Comparison of ENCODE assay signal across 1 cellular context in the genomic region with DNA sequence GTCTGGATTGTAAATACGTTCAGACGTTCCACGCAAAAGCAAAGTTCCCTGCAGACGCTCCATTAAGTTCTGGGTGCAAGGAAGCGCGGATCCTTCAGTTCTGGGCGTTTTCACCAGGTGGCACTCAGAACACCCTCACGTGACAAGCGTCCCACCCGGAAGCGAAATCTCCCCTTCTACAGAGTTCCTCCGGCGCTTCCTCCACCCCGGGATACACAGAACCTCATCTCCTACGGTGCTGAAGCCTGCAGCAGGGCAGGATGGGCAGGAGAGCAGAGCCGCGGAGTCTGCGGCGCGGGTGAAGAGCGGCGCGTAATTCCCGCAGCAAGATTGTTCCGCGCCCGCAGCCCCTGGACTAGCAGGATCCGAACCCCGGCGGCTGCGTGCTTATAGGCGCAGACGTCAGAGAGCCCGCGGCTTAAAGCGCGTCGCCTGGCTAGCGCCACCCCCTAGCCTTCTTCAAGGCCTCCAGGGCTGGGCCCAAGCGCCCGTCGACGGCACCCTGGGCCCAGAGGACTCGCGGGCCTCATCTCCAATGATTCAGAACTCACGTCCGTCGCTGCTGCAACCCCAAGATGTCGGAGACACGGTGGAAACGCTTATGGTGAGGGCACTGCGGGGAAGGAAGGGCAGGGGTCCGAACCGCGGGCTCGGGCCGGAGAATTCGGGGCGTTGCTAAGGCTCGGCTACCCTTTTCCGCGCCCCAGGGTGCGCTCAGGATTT.
TF ChIP-seq lines count a peak whose summit lies in the region.

A gene with protein sequence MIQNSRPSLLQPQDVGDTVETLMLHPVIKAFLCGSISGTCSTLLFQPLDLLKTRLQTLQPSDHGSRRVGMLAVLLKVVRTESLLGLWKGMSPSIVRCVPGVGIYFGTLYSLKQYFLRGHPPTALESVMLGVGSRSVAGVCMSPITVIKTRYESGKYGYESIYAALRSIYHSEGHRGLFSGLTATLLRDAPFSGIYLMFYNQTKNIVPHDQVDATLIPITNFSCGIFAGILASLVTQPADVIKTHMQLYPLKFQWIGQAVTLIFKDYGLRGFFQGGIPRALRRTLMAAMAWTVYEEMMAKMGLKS (plus strand): TSS at position 181 of the 723 bp plus-strand sequence. CDS start 355 bp downstream, at position 536.

TF ChIP-seq in K562, 482 proteins besides CTCF, POLR2A, EP300 and RAD21 (continued from another document and continues in another):
- TF ChIP-seq, protein P1, sequence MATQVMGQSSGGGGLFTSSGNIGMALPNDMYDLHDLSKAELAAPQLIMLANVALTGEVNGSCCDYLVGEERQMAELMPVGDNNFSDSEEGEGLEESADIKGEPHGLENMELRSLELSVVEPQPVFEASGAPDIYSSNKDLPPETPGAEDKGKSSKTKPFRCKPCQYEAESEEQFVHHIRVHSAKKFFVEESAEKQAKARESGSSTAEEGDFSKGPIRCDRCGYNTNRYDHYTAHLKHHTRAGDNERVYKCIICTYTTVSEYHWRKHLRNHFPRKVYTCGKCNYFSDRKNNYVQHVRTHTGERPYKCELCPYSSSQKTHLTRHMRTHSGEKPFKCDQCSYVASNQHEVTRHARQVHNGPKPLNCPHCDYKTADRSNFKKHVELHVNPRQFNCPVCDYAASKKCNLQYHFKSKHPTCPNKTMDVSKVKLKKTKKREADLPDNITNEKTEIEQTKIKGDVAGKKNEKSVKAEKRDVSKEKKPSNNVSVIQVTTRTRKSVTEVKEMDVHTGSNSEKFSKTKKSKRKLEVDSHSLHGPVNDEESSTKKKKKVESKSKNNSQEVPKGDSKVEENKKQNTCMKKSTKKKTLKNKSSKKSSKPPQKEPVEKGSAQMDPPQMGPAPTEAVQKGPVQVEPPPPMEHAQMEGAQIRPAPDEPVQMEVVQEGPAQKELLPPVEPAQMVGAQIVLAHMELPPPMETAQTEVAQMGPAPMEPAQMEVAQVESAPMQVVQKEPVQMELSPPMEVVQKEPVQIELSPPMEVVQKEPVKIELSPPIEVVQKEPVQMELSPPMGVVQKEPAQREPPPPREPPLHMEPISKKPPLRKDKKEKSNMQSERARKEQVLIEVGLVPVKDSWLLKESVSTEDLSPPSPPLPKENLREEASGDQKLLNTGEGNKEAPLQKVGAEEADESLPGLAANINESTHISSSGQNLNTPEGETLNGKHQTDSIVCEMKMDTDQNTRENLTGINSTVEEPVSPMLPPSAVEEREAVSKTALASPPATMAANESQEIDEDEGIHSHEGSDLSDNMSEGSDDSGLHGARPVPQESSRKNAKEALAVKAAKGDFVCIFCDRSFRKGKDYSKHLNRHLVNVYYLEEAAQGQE (CRISPR knock-in tag; IDR thresholded peaks at IDR 0.05; ENCODE audit: low read depth), result peak; percentile 80; the same call in 1 of the 2 replicates
- TF ChIP-seq ZNF124 (CRISPR knock-in tag; IDR thresholded peaks at IDR 0.05) (no peak), GTF2A2 (tag; IDR thresholded peaks at IDR 0.05) (no peak), SRSF3 (IDR thresholded peaks at IDR 0.05; ENCODE audit: insufficient read depth, low read length) (no peak), RAD51 (IDR thresholded peaks at IDR 0.05; ENCODE audit: borderline replicate concordance, low read depth) (peak; percentile 97), PYGO2 (tag; IDR thresholded peaks at IDR 0.05) (0 out of 2 replicates have a peak, but pooled peaks have one; percentile 24), ETV1 (tag; conservative IDR thresholded peaks at IDR 0.05; ENCODE audit: low read depth) (peak; percentile 67), SMARCE1 (IDR thresholded peaks at IDR 0.05) (0 out of 2 replicates have a peak, but pooled peaks have one; percentile 33), RBM34 (IDR thresholded peaks at IDR 0.05; ENCODE audit: borderline replicate concordance, insufficient read depth, low read length) (no peak), EHMT2 (IDR thresholded peaks at IDR 0.05) (no peak), MYNN (IDR thresholded peaks at IDR 0.05) (0 out of 2 replicates have a peak, but pooled peaks have one; percentile 14), MYNN (CRISPR knock-in tag; IDR thresholded peaks at IDR 0.05) (no peak), MAFF (IDR thresholded peaks at IDR 0.05; ENCODE audit: low read length) (peak; percentile 4; the same call in 1 of the 2 replicates), NFXL1 (CRISPR knock-in tag; IDR thresholded peaks at IDR 0.05) (no peak), TEAD2 (tag; IDR thresholded peaks at IDR 0.05) (no peak), TSC22D4 (tag; IDR thresholded peaks at IDR 0.05) (no peak), PHF20 (IDR thresholded peaks at IDR 0.05; ENCODE audit: partially characterized antibody) (peak; percentile 93), NEUROD1 (IDR thresholded peaks at IDR 0.05; ENCODE audit: borderline replicate concordance, low read depth, low read length, partially characterized antibody) (no peak), LEF1 (IDR thresholded peaks at IDR 0.05) (peak; percentile 72), ATF7 (IDR thresholded peaks at IDR 0.05) (peak; percentile 89), TAF7 (tag; IDR thresholded peaks at IDR 0.05) (no peak; the same call in none of the 2 replicates), ELF2 (CRISPR knock-in tag; IDR thresholded peaks at IDR 0.05) (peak; percentile 94)
- TF ChIP-seq, protein P2, sequence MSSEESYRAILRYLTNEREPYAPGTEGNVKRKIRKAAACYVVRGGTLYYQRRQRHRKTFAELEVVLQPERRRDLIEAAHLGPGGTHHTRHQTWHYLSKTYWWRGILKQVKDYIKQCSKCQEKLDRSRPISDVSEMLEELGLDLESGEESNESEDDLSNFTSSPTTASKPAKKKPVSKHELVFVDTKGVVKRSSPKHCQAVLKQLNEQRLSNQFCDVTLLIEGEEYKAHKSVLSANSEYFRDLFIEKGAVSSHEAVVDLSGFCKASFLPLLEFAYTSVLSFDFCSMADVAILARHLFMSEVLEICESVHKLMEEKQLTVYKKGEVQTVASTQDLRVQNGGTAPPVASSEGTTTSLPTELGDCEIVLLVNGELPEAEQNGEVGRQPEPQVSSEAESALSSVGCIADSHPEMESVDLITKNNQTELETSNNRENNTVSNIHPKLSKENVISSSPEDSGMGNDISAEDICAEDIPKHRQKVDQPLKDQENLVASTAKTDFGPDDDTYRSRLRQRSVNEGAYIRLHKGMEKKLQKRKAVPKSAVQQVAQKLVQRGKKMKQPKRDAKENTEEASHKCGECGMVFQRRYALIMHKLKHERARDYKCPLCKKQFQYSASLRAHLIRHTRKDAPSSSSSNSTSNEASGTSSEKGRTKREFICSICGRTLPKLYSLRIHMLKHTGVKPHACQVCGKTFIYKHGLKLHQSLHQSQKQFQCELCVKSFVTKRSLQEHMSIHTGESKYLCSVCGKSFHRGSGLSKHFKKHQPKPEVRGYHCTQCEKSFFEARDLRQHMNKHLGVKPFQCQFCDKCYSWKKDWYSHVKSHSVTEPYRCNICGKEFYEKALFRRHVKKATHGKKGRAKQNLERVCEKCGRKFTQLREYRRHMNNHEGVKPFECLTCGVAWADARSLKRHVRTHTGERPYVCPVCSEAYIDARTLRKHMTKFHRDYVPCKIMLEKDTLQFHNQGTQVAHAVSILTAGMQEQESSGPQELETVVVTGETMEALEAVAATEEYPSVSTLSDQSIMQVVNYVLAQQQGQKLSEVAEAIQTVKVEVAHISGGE (CRISPR knock-in tag; IDR thresholded peaks at IDR 0.05), result peak in 1 of 3 experiments; percentile 86; a peak in 2 of 6 replicates
- TF ChIP-seq, protein P3, sequence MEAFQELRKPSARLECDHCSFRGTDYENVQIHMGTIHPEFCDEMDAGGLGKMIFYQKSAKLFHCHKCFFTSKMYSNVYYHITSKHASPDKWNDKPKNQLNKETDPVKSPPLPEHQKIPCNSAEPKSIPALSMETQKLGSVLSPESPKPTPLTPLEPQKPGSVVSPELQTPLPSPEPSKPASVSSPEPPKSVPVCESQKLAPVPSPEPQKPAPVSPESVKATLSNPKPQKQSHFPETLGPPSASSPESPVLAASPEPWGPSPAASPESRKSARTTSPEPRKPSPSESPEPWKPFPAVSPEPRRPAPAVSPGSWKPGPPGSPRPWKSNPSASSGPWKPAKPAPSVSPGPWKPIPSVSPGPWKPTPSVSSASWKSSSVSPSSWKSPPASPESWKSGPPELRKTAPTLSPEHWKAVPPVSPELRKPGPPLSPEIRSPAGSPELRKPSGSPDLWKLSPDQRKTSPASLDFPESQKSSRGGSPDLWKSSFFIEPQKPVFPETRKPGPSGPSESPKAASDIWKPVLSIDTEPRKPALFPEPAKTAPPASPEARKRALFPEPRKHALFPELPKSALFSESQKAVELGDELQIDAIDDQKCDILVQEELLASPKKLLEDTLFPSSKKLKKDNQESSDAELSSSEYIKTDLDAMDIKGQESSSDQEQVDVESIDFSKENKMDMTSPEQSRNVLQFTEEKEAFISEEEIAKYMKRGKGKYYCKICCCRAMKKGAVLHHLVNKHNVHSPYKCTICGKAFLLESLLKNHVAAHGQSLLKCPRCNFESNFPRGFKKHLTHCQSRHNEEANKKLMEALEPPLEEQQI (IDR thresholded peaks at IDR 0.05), result no peak; the same call in 1 of the 2 replicates
- TF ChIP-seq, protein P4, sequence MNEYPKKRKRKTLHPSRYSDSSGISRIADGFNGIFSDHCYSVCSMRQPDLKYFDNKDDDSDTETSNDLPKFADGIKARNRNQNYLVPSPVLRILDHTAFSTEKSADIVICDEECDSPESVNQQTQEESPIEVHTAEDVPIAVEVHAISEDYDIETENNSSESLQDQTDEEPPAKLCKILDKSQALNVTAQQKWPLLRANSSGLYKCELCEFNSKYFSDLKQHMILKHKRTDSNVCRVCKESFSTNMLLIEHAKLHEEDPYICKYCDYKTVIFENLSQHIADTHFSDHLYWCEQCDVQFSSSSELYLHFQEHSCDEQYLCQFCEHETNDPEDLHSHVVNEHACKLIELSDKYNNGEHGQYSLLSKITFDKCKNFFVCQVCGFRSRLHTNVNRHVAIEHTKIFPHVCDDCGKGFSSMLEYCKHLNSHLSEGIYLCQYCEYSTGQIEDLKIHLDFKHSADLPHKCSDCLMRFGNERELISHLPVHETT (CRISPR knock-in tag; conservative IDR thresholded peaks at IDR 0.05 in 1 of 2, IDR thresholded peaks at IDR 0.05 in 1 of 2), result 0 out of 4 replicates have a peak, but pooled peaks of 1 of the 2 experiments have one; percentile 4
- TF ChIP-seq, protein P5, sequence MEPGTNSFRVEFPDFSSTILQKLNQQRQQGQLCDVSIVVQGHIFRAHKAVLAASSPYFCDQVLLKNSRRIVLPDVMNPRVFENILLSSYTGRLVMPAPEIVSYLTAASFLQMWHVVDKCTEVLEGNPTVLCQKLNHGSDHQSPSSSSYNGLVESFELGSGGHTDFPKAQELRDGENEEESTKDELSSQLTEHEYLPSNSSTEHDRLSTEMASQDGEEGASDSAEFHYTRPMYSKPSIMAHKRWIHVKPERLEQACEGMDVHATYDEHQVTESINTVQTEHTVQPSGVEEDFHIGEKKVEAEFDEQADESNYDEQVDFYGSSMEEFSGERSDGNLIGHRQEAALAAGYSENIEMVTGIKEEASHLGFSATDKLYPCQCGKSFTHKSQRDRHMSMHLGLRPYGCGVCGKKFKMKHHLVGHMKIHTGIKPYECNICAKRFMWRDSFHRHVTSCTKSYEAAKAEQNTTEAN (CRISPR knock-in tag; IDR thresholded peaks at IDR 0.05), result peak; percentile 86; the same call in 1 of the 2 replicates
- TF ChIP-seq, protein P6, sequence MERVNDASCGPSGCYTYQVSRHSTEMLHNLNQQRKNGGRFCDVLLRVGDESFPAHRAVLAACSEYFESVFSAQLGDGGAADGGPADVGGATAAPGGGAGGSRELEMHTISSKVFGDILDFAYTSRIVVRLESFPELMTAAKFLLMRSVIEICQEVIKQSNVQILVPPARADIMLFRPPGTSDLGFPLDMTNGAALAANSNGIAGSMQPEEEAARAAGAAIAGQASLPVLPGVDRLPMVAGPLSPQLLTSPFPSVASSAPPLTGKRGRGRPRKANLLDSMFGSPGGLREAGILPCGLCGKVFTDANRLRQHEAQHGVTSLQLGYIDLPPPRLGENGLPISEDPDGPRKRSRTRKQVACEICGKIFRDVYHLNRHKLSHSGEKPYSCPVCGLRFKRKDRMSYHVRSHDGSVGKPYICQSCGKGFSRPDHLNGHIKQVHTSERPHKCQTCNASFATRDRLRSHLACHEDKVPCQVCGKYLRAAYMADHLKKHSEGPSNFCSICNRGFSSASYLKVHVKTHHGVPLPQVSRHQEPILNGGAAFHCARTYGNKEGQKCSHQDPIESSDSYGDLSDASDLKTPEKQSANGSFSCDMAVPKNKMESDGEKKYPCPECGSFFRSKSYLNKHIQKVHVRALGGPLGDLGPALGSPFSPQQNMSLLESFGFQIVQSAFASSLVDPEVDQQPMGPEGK (CRISPR knock-in tag; IDR thresholded peaks at IDR 0.05; ENCODE audit: borderline replicate concordance), result 0 out of 2 replicates have a peak, but pooled peaks have one; percentile 36
- TF ChIP-seq, protein P7, sequence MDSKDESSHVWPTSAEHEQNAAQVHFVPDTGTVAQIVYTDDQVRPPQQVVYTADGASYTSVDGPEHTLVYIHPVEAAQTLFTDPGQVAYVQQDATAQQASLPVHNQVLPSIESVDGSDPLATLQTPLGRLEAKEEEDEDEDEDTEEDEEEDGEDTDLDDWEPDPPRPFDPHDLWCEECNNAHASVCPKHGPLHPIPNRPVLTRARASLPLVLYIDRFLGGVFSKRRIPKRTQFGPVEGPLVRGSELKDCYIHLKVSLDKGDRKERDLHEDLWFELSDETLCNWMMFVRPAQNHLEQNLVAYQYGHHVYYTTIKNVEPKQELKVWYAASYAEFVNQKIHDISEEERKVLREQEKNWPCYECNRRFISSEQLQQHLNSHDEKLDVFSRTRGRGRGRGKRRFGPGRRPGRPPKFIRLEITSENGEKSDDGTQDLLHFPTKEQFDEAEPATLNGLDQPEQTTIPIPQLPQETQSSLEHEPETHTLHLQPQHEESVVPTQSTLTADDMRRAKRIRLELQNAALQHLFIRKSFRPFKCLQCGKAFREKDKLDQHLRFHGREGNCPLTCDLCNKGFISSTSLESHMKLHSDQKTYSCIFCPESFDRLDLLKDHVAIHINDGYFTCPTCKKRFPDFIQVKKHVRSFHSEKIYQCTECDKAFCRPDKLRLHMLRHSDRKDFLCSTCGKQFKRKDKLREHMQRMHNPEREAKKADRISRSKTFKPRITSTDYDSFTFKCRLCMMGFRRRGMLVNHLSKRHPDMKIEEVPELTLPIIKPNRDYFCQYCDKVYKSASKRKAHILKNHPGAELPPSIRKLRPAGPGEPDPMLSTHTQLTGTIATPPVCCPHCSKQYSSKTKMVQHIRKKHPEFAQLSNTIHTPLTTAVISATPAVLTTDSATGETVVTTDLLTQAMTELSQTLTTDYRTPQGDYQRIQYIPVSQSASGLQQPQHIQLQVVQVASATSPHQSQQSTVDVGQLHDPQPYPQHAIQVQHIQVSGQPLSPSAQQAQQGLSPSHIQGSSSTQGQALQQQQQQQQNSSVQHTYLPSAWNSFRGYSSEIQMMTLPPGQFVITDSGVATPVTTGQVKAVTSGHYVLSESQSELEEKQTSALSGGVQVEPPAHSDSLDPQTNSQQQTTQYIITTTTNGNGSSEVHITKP (IDR thresholded peaks at IDR 0.05; ENCODE audit: partially characterized antibody), result no peak
- TF ChIP-seq, protein P8, sequence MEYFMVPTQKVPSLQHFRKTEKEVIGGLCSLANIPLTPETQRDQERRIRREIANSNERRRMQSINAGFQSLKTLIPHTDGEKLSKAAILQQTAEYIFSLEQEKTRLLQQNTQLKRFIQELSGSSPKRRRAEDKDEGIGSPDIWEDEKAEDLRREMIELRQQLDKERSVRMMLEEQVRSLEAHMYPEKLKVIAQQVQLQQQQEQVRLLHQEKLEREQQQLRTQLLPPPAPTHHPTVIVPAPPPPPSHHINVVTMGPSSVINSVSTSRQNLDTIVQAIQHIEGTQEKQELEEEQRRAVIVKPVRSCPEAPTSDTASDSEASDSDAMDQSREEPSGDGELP (CRISPR knock-in tag; IDR thresholded peaks at IDR 0.05; ENCODE audit: borderline replicate concordance), result peak; percentile 88
- TF ChIP-seq, protein P9, sequence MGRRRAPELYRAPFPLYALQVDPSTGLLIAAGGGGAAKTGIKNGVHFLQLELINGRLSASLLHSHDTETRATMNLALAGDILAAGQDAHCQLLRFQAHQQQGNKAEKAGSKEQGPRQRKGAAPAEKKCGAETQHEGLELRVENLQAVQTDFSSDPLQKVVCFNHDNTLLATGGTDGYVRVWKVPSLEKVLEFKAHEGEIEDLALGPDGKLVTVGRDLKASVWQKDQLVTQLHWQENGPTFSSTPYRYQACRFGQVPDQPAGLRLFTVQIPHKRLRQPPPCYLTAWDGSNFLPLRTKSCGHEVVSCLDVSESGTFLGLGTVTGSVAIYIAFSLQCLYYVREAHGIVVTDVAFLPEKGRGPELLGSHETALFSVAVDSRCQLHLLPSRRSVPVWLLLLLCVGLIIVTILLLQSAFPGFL (CRISPR knock-in tag; IDR thresholded peaks at IDR 0.05), result no peak; the same call in 1 of the 2 replicates
